In genomic region chr6:7129784-7130569, GRCh38 we compare ENCODE assay signal across 8 cellular contexts. TPM values are rescaled to one million over a fixed set of nuclear protein-coding genes. Genes with fewer than 3 reads are reported as not detected.
DNase-seq lines count a peak whose midpoint lies in the region; ATAC-seq lines count a peak whose summit lies in the region.

No MANE protein-coding gene starts in this region.

- H3K4me3 ChIP-seq in mesenchymal stem cell (ENCODE audit: insufficient read depth in 1 of 2, low read depth in 1 of 2, low read length in 2 of 2) = no peak overlapping the region

- no peak overlapping the region for H3K4me2 ChIP-seq in mesenchymal stem cell (ENCODE audit: low read length, poor library complexity, severe bottlenecking)

- no peaks in the 10 kb centered on the region for H3K9me3 ChIP-seq in mesenchymal stem cell (ENCODE audit: control insufficient read depth, low read length)

- no peak overlapping the region for H2BK5ac ChIP-seq in mesenchymal stem cell (ENCODE audit: low read depth, low read length, poor library complexity, severe bottlenecking)

- peak overlapping the region in 1 of 2 experiments; percentile 71 for H3K14ac ChIP-seq in mesenchymal stem cell (ENCODE audit: low read length in 2 of 2)

- H3K9ac ChIP-seq in mesenchymal stem cell (ENCODE audit: low read length) = peak overlapping the region; percentile 50

- H4K8ac ChIP-seq in mesenchymal stem cell (ENCODE audit: low read length) = peak overlapping the region; percentile 19

- peak; percentile 91 for ATAC-seq in activated naive CD8-positive, alpha-beta T cell treated with anti-CD3 and anti-CD28 coated beads, Interleukin-2, amount 50 U/mL, for 24 hours
- ATAC-seq in HG02885 (IDR thresholded peaks at IDR 0.05; ENCODE audit: poor library complexity, unreplicated experiment) = no peak

- no peak overlapping the region for H2BK15ac ChIP-seq in mesenchymal stem cell (ENCODE audit: low read depth, poor library complexity, severe bottlenecking)

- H3K23ac ChIP-seq in mesenchymal stem cell (ENCODE audit: low read length in 2 of 2) = no peak overlapping the region

- peaks cover 30% of the 10 kb centered on the region for H3K36me3 Mint-ChIP-seq in activated naive CD8-positive, alpha-beta T cell treated with anti-CD3 and anti-CD28 coated beads, Interleukin-2, amount 50 U/mL, for 24 hours (ENCODE audit: low read depth)

- no peaks in the 10 kb centered on the region for H3K27me3 ChIP-seq in mesenchymal stem cell (ENCODE audit: control insufficient read depth in 1 of 2, insufficient read depth in 1 of 2, low read length in 2 of 2)

- no peak overlapping the region for H2AFZ ChIP-seq in mesenchymal stem cell (ENCODE audit: low read depth, low read length)

- peaks cover 0 to 6% of the 10 kb centered on the region in 2 experiments for H3K36me3 ChIP-seq in mesenchymal stem cell (ENCODE audit: control insufficient read depth in 1 of 2, insufficient read depth in 2 of 2, low read depth in 1 of 2, low read length in 2 of 2)

- H4K91ac ChIP-seq in mesenchymal stem cell (ENCODE audit: low read length) = no peak overlapping the region

- no peaks in the 10 kb centered on the region for H3K27me3 Mint-ChIP-seq in activated naive CD8-positive, alpha-beta T cell treated with anti-CD3 and anti-CD28 coated beads, Interleukin-2, amount 50 U/mL, for 24 hours

- H3K79me1 ChIP-seq in mesenchymal stem cell (replicated peaks; ENCODE audit: low read length, poor library complexity, severe bottlenecking) = peaks cover 12% of the 10 kb centered on the region

- no peak overlapping the region for H2BK12ac ChIP-seq in mesenchymal stem cell (ENCODE audit: low read length in 2 of 2)

- peaks cover 2% of the 10 kb centered on the region for H3K4me1 ChIP-seq in mesenchymal stem cell (ENCODE audit: control insufficient read depth, insufficient read depth, low read depth, low read length)

- H3K27ac ChIP-seq in mesenchymal stem cell (ENCODE audit: low read length, poor library complexity, severe bottlenecking) = no peak overlapping the region

- H2BK120ac ChIP-seq in mesenchymal stem cell (ENCODE audit: low read depth, low read length) = no peak overlapping the region

- H3K4me3 Mint-ChIP-seq in activated naive CD8-positive, alpha-beta T cell treated with anti-CD3 and anti-CD28 coated beads, Interleukin-2, amount 50 U/mL, for 24 hours = peak overlapping the region; percentile 30

- 82% methylated on average over 9 of the region's 9 CpGs for WGBS in mesenchymal stem cell

- H3K4ac ChIP-seq in mesenchymal stem cell (ENCODE audit: low read depth in 1 of 2, low read length in 2 of 2) = no peak overlapping the region

- H3K18ac ChIP-seq in mesenchymal stem cell (ENCODE audit: low read depth in 1 of 2, low read length in 2 of 2) = peak overlapping the region in 1 of 2 experiments; percentile 64

- peak overlapping the region; percentile 69 for H3K27ac Mint-ChIP-seq in activated naive CD8-positive, alpha-beta T cell treated with anti-CD3 and anti-CD28 coated beads, Interleukin-2, amount 50 U/mL, for 24 hours

- H3K4me1 Mint-ChIP-seq in activated naive CD8-positive, alpha-beta T cell treated with anti-CD3 and anti-CD28 coated beads, Interleukin-2, amount 50 U/mL, for 24 hours = peaks cover 92% of the 10 kb centered on the region

- DNase-seq in AG20443 (ENCODE audit: low spot score) (peak; percentile 77), HT1080 (ENCODE audit: low read depth) (peak; percentile 76), mesenchymal stem cell (peak; percentile 75), NCI-H524 (lab: John Stamatoyannopoulos, UW) (no peak), GDM1 (lab: John Stamatoyannopoulos, UW) (no peak), HT-29 (ENCODE audit: low spot score) (no peak)
- peak; percentile 44 for DNase-seq in activated naive CD8-positive, alpha-beta T cell treated with anti-CD3 and anti-CD28 coated beads, Interleukin-2, amount 50 U/mL, for 24 hours

- H3K9me3 Mint-ChIP-seq in activated naive CD8-positive, alpha-beta T cell treated with anti-CD3 and anti-CD28 coated beads, Interleukin-2, amount 50 U/mL, for 24 hours = no peaks in the 10 kb centered on the region

- H2AK5ac ChIP-seq in mesenchymal stem cell (ENCODE audit: low read length, severe bottlenecking) = no peak overlapping the region

RNA-seq across cellular contexts. Expression of gene RREB1, which starts 22.2 kb away (rescaled TPM):
- 10.5 and 11.9 TPM in 2 replicates for total RNA-seq in HT1080 (2014; rRNA removed; shearing (Covaris generic))
- polyA plus RNA-seq in HT1080 (2015; cell fraction: cytosol; rRNA removed) = 6.8 and 6.9 TPM in 2 replicates
- polyA plus RNA-seq in HT1080 (2015; cell fraction: nucleus; rRNA removed) = 15.2 and 17.6 TPM in 2 replicates
- polyA plus RNA-seq in mesenchymal stem cell (2013, experiment 1 of 2) = 12.3 TPM
- polyA plus RNA-seq in mesenchymal stem cell (2013, experiment 2 of 2) = 11.2 TPM
- total RNA-seq in HT-29 (2014; rRNA removed; shearing (Covaris generic)) = 21.6 and 23.9 TPM in 2 replicates

Comparison
In these comparisons a context has a peak if more than half of its experiments do, and no peak if none do; other contexts are left out.
1. DNase-seq: peak in AG20443 (single experiment), HT1080 (single experiment), activated naive CD8-positive, alpha-beta T cell treated with anti-CD3 and anti-CD28 coated beads, Interleukin-2, amount 50 U/mL, for 24 hours (single experiment) and mesenchymal stem cell (single experiment); none in NCI-H524 (0 of 2), GDM1 (single experiment) and HT-29 (single experiment).